ENCODE assay signal across 1 cellular context in the genomic region with DNA sequence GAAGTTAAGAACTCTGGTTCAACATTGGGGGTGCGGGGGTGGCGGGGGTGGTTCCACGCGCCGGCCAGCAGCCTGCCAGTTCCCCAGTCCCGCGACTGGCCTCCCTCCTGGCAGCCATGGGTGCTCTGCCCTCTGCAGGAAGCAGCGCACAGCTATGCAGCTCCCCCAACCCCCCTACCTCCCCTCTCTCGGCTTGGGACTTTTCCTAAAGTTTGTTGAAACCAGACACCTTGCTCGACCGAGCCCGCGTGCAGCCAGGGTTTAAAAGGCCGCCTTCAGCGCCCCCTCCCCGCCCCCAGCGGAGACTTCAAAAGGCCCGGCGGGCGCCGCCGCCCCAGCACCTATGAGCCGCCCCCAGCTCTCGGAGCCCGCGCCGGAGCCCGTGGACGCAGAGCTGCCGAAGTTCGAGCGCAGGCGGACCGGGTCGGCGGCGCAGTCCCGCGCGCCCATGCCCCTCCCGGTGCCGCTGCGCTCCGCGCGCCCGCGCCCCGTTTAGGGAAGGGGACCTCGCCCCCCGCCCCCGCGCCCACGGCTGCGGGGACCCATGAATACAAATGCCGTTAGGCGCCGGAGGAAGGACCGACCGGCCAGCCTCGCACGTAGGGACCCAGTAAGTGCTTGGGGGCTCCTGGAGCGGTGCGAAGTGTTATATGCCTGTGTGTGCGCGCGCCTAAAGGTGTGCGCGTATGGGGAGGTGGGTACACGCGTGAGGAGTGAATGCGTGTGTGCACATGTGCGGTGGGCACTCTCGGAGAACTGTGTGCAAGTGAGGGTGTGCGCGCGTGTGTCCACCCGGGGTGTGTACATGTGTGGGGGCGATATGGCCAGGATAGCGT.
A peak's percentile ranks its signal among the peaks of the same experiment; 100 is the strongest.
TF ChIP-seq lines count a peak whose summit lies in the region.

No MANE protein-coding gene starts in this region.

TF ChIP-seq in HepG2, 621 proteins besides CTCF, POLR2A, EP300 and RAD21 (continued from another document and continues in another):
- TF ChIP-seq, protein P1, sequence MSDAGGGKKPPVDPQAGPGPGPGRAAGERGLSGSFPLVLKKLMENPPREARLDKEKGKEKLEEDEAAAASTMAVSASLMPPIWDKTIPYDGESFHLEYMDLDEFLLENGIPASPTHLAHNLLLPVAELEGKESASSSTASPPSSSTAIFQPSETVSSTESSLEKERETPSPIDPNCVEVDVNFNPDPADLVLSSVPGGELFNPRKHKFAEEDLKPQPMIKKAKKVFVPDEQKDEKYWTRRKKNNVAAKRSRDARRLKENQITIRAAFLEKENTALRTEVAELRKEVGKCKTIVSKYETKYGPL (CRISPR knock-in tag; IDR thresholded peaks at IDR 0.05), result no peak
- TF ChIP-seq MTA1 (CRISPR knock-in tag; IDR thresholded peaks at IDR 0.05; ENCODE audit: borderline replicate concordance) (peak; percentile 56; the same call in 1 of the 2 replicates), ZNF761 (CRISPR knock-in tag; conservative IDR thresholded peaks at IDR 0.05) (0 out of 2 replicates have a peak, but pooled peaks have one; percentile 51), SNAPC2 (CRISPR knock-in tag; IDR thresholded peaks at IDR 0.05) (no peak), EHMT2 (IDR thresholded peaks at IDR 0.05; ENCODE audit: borderline replicate concordance, low read depth, low read length) (no peak), ZNF746 (CRISPR knock-in tag; IDR thresholded peaks at IDR 0.05) (peak; percentile 88; the same call in 1 of the 2 replicates), KLF6 (CRISPR knock-in tag; IDR thresholded peaks at IDR 0.05) (no peak), ZNF546 (CRISPR knock-in tag; conservative IDR thresholded peaks at IDR 0.05) (no peak), XRCC5 (optimal IDR thresholded peaks at IDR 0.05; ENCODE audit: low read length) (peak; percentile 79), SMAD3 (CRISPR knock-in tag; IDR thresholded peaks at IDR 0.05) (peak; percentile 58), WIZ (CRISPR knock-in tag; IDR thresholded peaks at IDR 0.05) (no peak), ESRRA (CRISPR knock-in tag; IDR thresholded peaks at IDR 0.05; ENCODE audit: low read depth) (peak; percentile 48; the same call in 1 of the 2 replicates), ZNF317 (CRISPR knock-in tag; IDR thresholded peaks at IDR 0.05) (peak; percentile 80), YEATS4 (CRISPR knock-in tag; IDR thresholded peaks at IDR 0.05; ENCODE audit: borderline replicate concordance) (peak; percentile 49; the same call in 1 of the 2 replicates), MIER3 (CRISPR knock-in tag; IDR thresholded peaks at IDR 0.05; ENCODE audit: borderline replicate concordance) (0 out of 2 replicates have a peak, but pooled peaks have one; percentile 35), MYC (CRISPR knock-in tag; IDR thresholded peaks at IDR 0.05; ENCODE audit: borderline replicate concordance) (0 out of 2 replicates have a peak, but pooled peaks have one; percentile 9), ZNF34 (CRISPR knock-in tag; IDR thresholded peaks at IDR 0.05; ENCODE audit: borderline replicate concordance) (peak; percentile 67; the same call in 1 of the 2 replicates), MED1 (CRISPR knock-in tag; IDR thresholded peaks at IDR 0.05) (peak; percentile 52), PITX1 (CRISPR knock-in tag; IDR thresholded peaks at IDR 0.05) (peak; percentile 81), ZNF331 (CRISPR knock-in tag; IDR thresholded peaks at IDR 0.05) (peak; percentile 82), ZNF713 (CRISPR knock-in tag; IDR thresholded peaks at IDR 0.05) (no peak), GABPB1 (CRISPR knock-in tag; IDR thresholded peaks at IDR 0.05) (peak; percentile 58; the same call in 1 of the 2 replicates), HDAC1 (CRISPR knock-in tag; IDR thresholded peaks at IDR 0.05) (peak; percentile 54), NAIF1 (CRISPR knock-in tag; IDR thresholded peaks at IDR 0.05; ENCODE audit: borderline replicate concordance) (no peak)
- TF ChIP-seq, protein P2, sequence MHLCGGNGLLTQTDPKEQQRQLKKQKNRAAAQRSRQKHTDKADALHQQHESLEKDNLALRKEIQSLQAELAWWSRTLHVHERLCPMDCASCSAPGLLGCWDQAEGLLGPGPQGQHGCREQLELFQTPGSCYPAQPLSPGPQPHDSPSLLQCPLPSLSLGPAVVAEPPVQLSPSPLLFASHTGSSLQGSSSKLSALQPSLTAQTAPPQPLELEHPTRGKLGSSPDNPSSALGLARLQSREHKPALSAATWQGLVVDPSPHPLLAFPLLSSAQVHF (CRISPR knock-in tag; IDR thresholded peaks at IDR 0.05), result no peak
- TF ChIP-seq, protein P3, sequence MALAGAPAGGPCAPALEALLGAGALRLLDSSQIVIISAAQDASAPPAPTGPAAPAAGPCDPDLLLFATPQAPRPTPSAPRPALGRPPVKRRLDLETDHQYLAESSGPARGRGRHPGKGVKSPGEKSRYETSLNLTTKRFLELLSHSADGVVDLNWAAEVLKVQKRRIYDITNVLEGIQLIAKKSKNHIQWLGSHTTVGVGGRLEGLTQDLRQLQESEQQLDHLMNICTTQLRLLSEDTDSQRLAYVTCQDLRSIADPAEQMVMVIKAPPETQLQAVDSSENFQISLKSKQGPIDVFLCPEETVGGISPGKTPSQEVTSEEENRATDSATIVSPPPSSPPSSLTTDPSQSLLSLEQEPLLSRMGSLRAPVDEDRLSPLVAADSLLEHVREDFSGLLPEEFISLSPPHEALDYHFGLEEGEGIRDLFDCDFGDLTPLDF (CRISPR knock-in tag; IDR thresholded peaks at IDR 0.05), result no peak; the same call in 1 of the 2 replicates
- TF ChIP-seq, protein P4, sequence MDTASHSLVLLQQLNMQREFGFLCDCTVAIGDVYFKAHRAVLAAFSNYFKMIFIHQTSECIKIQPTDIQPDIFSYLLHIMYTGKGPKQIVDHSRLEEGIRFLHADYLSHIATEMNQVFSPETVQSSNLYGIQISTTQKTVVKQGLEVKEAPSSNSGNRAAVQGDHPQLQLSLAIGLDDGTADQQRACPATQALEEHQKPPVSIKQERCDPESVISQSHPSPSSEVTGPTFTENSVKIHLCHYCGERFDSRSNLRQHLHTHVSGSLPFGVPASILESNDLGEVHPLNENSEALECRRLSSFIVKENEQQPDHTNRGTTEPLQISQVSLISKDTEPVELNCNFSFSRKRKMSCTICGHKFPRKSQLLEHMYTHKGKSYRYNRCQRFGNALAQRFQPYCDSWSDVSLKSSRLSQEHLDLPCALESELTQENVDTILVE (CRISPR knock-in tag; IDR thresholded peaks at IDR 0.05), result no peak
- TF ChIP-seq, protein P5, sequence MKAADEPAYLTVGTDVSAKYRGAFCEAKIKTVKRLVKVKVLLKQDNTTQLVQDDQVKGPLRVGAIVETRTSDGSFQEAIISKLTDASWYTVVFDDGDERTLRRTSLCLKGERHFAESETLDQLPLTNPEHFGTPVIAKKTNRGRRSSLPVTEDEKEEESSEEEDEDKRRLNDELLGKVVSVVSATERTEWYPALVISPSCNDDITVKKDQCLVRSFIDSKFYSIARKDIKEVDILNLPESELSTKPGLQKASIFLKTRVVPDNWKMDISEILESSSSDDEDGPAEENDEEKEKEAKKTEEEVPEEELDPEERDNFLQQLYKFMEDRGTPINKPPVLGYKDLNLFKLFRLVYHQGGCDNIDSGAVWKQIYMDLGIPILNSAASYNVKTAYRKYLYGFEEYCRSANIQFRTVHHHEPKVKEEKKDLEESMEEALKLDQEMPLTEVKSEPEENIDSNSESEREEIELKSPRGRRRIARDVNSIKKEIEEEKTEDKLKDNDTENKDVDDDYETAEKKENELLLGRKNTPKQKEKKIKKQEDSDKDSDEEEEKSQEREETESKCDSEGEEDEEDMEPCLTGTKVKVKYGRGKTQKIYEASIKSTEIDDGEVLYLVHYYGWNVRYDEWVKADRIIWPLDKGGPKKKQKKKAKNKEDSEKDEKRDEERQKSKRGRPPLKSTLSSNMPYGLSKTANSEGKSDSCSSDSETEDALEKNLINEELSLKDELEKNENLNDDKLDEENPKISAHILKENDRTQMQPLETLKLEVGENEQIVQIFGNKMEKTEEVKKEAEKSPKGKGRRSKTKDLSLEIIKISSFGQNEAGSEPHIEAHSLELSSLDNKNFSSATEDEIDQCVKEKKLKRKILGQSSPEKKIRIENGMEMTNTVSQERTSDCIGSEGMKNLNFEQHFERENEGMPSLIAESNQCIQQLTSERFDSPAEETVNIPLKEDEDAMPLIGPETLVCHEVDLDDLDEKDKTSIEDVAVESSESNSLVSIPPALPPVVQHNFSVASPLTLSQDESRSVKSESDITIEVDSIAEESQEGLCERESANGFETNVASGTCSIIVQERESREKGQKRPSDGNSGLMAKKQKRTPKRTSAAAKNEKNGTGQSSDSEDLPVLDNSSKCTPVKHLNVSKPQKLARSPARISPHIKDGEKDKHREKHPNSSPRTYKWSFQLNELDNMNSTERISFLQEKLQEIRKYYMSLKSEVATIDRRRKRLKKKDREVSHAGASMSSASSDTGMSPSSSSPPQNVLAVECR (CRISPR knock-in tag; IDR thresholded peaks at IDR 0.05; ENCODE audit: borderline replicate concordance), result peak; percentile 58; the same call in 1 of the 2 replicates
- TF ChIP-seq, protein P6, sequence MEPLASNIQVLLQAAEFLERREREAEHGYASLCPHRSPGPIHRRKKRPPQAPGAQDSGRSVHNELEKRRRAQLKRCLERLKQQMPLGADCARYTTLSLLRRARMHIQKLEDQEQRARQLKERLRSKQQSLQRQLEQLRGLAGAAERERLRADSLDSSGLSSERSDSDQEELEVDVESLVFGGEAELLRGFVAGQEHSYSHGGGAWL (CRISPR knock-in tag; IDR thresholded peaks at IDR 0.05), result peak; percentile 32; the same call in 1 of the 2 replicates
- TF ChIP-seq, protein P7, sequence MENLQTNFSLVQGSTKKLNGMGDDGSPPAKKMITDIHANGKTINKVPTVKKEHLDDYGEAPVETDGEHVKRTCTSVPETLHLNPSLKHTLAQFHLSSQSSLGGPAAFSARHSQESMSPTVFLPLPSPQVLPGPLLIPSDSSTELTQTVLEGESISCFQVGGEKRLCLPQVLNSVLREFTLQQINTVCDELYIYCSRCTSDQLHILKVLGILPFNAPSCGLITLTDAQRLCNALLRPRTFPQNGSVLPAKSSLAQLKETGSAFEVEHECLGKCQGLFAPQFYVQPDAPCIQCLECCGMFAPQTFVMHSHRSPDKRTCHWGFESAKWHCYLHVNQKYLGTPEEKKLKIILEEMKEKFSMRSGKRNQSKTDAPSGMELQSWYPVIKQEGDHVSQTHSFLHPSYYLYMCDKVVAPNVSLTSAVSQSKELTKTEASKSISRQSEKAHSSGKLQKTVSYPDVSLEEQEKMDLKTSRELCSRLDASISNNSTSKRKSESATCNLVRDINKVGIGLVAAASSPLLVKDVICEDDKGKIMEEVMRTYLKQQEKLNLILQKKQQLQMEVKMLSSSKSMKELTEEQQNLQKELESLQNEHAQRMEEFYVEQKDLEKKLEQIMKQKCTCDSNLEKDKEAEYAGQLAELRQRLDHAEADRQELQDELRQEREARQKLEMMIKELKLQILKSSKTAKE (CRISPR knock-in tag; IDR thresholded peaks at IDR 0.05; ENCODE audit: borderline replicate concordance), result peak; percentile 79
- TF ChIP-seq, protein P8, sequence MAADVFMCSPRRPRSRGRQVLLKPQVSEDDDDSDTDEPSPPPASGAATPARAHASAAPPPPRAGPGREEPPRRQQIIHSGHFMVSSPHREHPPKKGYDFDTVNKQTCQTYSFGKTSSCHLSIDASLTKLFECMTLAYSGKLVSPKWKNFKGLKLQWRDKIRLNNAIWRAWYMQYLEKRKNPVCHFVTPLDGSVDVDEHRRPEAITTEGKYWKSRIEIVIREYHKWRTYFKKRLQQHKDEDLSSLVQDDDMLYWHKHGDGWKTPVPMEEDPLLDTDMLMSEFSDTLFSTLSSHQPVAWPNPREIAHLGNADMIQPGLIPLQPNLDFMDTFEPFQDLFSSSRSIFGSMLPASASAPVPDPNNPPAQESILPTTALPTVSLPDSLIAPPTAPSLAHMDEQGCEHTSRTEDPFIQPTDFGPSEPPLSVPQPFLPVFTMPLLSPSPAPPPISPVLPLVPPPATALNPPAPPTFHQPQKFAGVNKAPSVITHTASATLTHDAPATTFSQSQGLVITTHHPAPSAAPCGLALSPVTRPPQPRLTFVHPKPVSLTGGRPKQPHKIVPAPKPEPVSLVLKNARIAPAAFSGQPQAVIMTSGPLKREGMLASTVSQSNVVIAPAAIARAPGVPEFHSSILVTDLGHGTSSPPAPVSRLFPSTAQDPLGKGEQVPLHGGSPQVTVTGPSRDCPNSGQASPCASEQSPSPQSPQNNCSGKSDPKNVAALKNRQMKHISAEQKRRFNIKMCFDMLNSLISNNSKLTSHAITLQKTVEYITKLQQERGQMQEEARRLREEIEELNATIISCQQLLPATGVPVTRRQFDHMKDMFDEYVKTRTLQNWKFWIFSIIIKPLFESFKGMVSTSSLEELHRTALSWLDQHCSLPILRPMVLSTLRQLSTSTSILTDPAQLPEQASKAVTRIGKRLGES (CRISPR knock-in tag; IDR thresholded peaks at IDR 0.05; ENCODE audit: borderline replicate concordance), result no peak; the same call in 1 of the 2 replicates
- TF ChIP-seq, protein P9, sequence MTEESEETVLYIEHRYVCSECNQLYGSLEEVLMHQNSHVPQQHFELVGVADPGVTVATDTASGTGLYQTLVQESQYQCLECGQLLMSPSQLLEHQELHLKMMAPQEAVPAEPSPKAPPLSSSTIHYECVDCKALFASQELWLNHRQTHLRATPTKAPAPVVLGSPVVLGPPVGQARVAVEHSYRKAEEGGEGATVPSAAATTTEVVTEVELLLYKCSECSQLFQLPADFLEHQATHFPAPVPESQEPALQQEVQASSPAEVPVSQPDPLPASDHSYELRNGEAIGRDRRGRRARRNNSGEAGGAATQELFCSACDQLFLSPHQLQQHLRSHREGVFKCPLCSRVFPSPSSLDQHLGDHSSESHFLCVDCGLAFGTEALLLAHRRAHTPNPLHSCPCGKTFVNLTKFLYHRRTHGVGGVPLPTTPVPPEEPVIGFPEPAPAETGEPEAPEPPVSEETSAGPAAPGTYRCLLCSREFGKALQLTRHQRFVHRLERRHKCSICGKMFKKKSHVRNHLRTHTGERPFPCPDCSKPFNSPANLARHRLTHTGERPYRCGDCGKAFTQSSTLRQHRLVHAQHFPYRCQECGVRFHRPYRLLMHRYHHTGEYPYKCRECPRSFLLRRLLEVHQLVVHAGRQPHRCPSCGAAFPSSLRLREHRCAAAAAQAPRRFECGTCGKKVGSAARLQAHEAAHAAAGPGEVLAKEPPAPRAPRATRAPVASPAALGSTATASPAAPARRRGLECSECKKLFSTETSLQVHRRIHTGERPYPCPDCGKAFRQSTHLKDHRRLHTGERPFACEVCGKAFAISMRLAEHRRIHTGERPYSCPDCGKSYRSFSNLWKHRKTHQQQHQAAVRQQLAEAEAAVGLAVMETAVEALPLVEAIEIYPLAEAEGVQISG (CRISPR knock-in tag; IDR thresholded peaks at IDR 0.05), result peak; percentile 44
- TF ChIP-seq, protein P10, sequence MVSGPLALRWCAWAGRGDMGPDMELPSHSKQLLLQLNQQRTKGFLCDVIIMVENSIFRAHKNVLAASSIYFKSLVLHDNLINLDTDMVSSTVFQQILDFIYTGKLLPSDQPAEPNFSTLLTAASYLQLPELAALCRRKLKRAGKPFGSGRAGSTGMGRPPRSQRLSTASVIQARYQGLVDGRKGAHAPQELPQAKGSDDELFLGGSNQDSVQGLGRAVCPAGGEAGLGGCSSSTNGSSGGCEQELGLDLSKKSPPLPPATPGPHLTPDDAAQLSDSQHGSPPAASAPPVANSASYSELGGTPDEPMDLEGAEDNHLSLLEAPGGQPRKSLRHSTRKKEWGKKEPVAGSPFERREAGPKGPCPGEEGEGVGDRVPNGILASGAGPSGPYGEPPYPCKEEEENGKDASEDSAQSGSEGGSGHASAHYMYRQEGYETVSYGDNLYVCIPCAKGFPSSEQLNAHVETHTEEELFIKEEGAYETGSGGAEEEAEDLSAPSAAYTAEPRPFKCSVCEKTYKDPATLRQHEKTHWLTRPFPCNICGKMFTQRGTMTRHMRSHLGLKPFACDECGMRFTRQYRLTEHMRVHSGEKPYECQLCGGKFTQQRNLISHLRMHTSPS (CRISPR knock-in tag; IDR thresholded peaks at IDR 0.05; ENCODE audit: low read depth), result peak; percentile 66; the same call in 1 of the 2 replicates
